ENCODE assay signal across 8 cellular contexts in the genomic region with DNA sequence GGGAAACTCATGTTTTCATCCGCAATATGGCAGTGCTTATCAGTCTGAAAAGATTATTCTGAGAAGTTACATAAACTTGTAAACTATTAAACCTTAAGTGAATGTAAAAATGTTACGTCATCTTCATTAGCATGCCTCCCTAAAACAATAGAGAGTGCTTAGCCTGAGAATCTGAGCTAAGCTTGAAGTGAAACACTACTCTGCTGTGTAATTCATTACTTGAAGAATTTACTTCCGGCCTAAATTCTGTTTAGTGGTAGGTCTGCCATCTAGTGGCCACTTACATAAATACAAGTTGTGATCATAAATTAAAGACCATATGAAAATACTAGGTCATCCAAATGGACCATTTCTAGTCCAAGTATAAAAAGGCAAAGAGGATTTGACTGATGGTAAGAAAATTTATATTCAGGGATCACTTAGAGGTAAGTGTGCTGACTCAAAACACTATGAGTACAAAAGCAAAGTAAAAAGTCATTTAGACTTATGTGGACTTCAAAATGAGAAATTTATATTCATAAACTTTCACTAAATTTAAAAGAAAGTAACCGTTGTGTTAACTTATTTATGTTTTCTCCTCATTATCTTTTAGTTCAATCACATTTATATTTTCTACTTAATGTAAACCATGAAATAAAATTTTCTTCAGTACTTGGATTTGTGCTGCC.
DNase-seq lines count a peak whose midpoint lies in the region; ATAC-seq and TF ChIP-seq lines count a peak whose summit lies in the region.

No MANE protein-coding gene starts in this region.

- no peak overlapping the region for H3K27ac ChIP-seq in tibial artery

- H3K4me1 ChIP-seq in tibial artery = no peaks in the 10 kb centered on the region

- DNase-seq in NCI-H2227 (lab: John Stamatoyannopoulos, UW; ENCODE audit: unreplicated experiment) (peak; percentile 31), NCI-H2227 treated with DMSO at 0.1 percent for 48 hours (lab: John Stamatoyannopoulos, UW) (no peak), GM20000 (ENCODE audit: low spot score) (peak; percentile 38), NOMO-1 (lab: John Stamatoyannopoulos, UW; ENCODE audit: unreplicated experiment in 2 of 2) (peak; percentile 51 to 57), kidney glomerular epithelial cell (lab: John Stamatoyannopoulos, UW) (peak; percentile 65), tibial artery (no peak)
- DNase-seq in central memory CD4-positive, alpha-beta T cell = peak; percentile 23

- peak; percentile 25 for TF ChIP-seq CTCF in GM20000 (IDR thresholded peaks at IDR 0.05; ENCODE audit: extremely low read depth, missing control alignments)
- peak; percentile 61 to 62 for TF ChIP-seq CTCF in tibial artery (IDR thresholded peaks at IDR 0.05)

- H3K27me3 ChIP-seq in tibial artery = no peaks in the 10 kb centered on the region

- no peaks in the 10 kb centered on the region for H3K36me3 ChIP-seq in tibial artery

- no peaks in the 10 kb centered on the region for H3K9me3 ChIP-seq in tibial artery

- ATAC-seq in HG03457 (IDR thresholded peaks at IDR 0.05; ENCODE audit: unreplicated experiment) = peak; percentile 92

- intact Hi-C loops in tibial artery (cut with DNase I; ENCODE audit: low total_unique reads) = no loop called here

- no peak overlapping the region for H3K4me3 ChIP-seq in tibial artery

Comparison
In these comparisons a context has a peak if more than half of its experiments do, and no peak if none do; other contexts are left out.
1. DNase-seq: peak in NCI-H2227 (single experiment), GM20000 (single experiment), NOMO-1 (2 of 2), central memory CD4-positive, alpha-beta T cell (single experiment) and kidney glomerular epithelial cell (single experiment); none in NCI-H2227 treated with DMSO at 0.1 percent for 48 hours (single experiment) and tibial artery (0 of 2).